17 cellular contexts compared by ENCODE assay signal in genomic region chr11:35344990-35345655, GRCh38.
DNase-seq lines count a peak whose midpoint lies in the region; ATAC-seq and TF ChIP-seq lines count a peak whose summit lies in the region.
"Had no signal": no experiment of that assay in that cellular context is flagged by ENCODE, and none has a peak within 500 bp of the region (broad histone marks: within the 10 kb centered on the region; RNA-seq: fewer than 3 reads in every experiment).

No MANE protein-coding gene starts in this region.

- no peaks in the 10 kb centered on the region for H3K9me3 Mint-ChIP-seq in activated naive CD8-positive, alpha-beta T cell treated with anti-CD3 and anti-CD28 coated beads, Interleukin-2, amount 10 ng/mL, durations not matched to agents 7 days and 5 days
- H3K9me3 Mint-ChIP-seq in activated naive CD8-positive, alpha-beta T cell treated with anti-CD3 and anti-CD28 coated beads, Interleukin-2, amount 50 U/mL, for 24 hours, result no peaks in the 10 kb centered on the region

- intact Hi-C loops in spleen (cut with DNase I; ENCODE audit: low total_unique reads), result no loop called here

- H2AFZ ChIP-seq in hepatocyte, result no peak overlapping the region

- H4K20me1 ChIP-seq in hepatocyte (ENCODE audit: insufficient read depth, poor library complexity, severe bottlenecking), result no peaks in the 10 kb centered on the region

- no peak overlapping the region for H3K4me3 ChIP-seq in hepatocyte
- no peak overlapping the region for H3K4me3 ChIP-seq in spleen
- H3K4me3 ChIP-seq: cardiac muscle cell, psoas muscle, tibial artery had no signal

- no peak for TF ChIP-seq CTCF in hepatocyte (IDR thresholded peaks at IDR 0.05; ENCODE audit: poor library complexity)
- TF ChIP-seq CTCF in spleen (IDR thresholded peaks at IDR 0.05 in 8 of 11, conservative IDR thresholded peaks at IDR 0.05 in 3 of 11), result no peak

- H3K4me2 ChIP-seq in hepatocyte, result no peak overlapping the region

- ATAC-seq in activated naive CD8-positive, alpha-beta T cell treated with anti-CD3 and anti-CD28 coated beads, Interleukin-2, amount 10 ng/mL, durations not matched to agents 7 days and 5 days (ENCODE audit: low read depth), result no peak
- no peak for ATAC-seq in activated naive CD8-positive, alpha-beta T cell treated with anti-CD3 and anti-CD28 coated beads, Interleukin-2, amount 50 U/mL, for 24 hours
- ATAC-seq: activated naive CD4-positive, alpha-beta T cell treated with anti-CD3 and anti-CD28 coated beads, Interleukin-2, amount 50 U/mL, for 72 hours had no signal

- H3K9me3 ChIP-seq in hepatocyte (ENCODE audit: low read depth), result no peaks in the 10 kb centered on the region
- no peaks in the 10 kb centered on the region for H3K9me3 ChIP-seq in spleen
- H3K9me3 ChIP-seq: psoas muscle, tibial artery had no signal

- H3K4me3 Mint-ChIP-seq in activated naive CD8-positive, alpha-beta T cell treated with anti-CD3 and anti-CD28 coated beads, Interleukin-2, amount 10 ng/mL, durations not matched to agents 7 days and 5 days, result no peak overlapping the region
- H3K4me3 Mint-ChIP-seq in activated naive CD8-positive, alpha-beta T cell treated with anti-CD3 and anti-CD28 coated beads, Interleukin-2, amount 50 U/mL, for 24 hours, result no peak overlapping the region

- H3K4me1 ChIP-seq in hepatocyte (ENCODE audit: insufficient read depth), result peaks cover 11% of the 10 kb centered on the region
- H3K4me1 ChIP-seq in spleen, result peaks cover 0 to 36% (median 8%) of the 10 kb centered on the region in 6 donors

- no peaks in the 10 kb centered on the region for H3K27me3 Mint-ChIP-seq in activated naive CD8-positive, alpha-beta T cell treated with anti-CD3 and anti-CD28 coated beads, Interleukin-2, amount 10 ng/mL, durations not matched to agents 7 days and 5 days
- H3K27me3 Mint-ChIP-seq in activated naive CD8-positive, alpha-beta T cell treated with anti-CD3 and anti-CD28 coated beads, Interleukin-2, amount 50 U/mL, for 24 hours, result peaks cover 2% of the 10 kb centered on the region

- no peak for DNase-seq in activated naive CD8-positive, alpha-beta T cell treated with anti-CD3 and anti-CD28 coated beads, Interleukin-2, amount 10 ng/mL, durations not matched to agents 7 days and 5 days
- DNase-seq in activated naive CD8-positive, alpha-beta T cell treated with anti-CD3 and anti-CD28 coated beads, Interleukin-2, amount 50 U/mL, for 24 hours, result no peak
- DNase-seq in NOMO-1 (lab: John Stamatoyannopoulos, UW; ENCODE audit: unreplicated experiment in 2 of 2) (peak; percentile 42 to 51), hepatocyte (ENCODE audit: low spot score) (peak; percentile 8), spleen (peak; percentile 74), SW480 (ENCODE audit: low spot score) (no peak), NCI-H1105 (lab: John Stamatoyannopoulos, UW) (no peak), NCI-H2171 (lab: John Stamatoyannopoulos, UW) (no peak)
- DNase-seq: foreskin melanocyte, KBM-7, NCI-H1694 treated with DMSO at 0.1 percent for 48 hours, NCI-H524 treated with DMSO at 0.1 percent for 48 hours, SHP77 treated with DMSO at 0.1 percent for 48 hours had no signal

- no peaks in the 10 kb centered on the region for H3K27me3 ChIP-seq in hepatocyte
- no peaks in the 10 kb centered on the region for H3K27me3 ChIP-seq in spleen (replicated peaks in 1 of 7)
- H3K27me3 ChIP-seq: cardiac muscle cell, tibial artery had no signal

- 57% methylated on average over 8 of the region's 8 CpGs for WGBS in hepatocyte (ENCODE audit: low lambda C conversion rate, missing lambda C conversion rate)
- 30 to 81% (median 62%) methylated on average over 8 of the region's 8 CpGs for WGBS in spleen, 5 donors

- no peaks in the 10 kb centered on the region for H3K79me2 ChIP-seq in hepatocyte

- H3K4me1 Mint-ChIP-seq in activated naive CD8-positive, alpha-beta T cell treated with anti-CD3 and anti-CD28 coated beads, Interleukin-2, amount 10 ng/mL, durations not matched to agents 7 days and 5 days, result peaks cover 40% of the 10 kb centered on the region
- peaks cover 40% of the 10 kb centered on the region for H3K4me1 Mint-ChIP-seq in activated naive CD8-positive, alpha-beta T cell treated with anti-CD3 and anti-CD28 coated beads, Interleukin-2, amount 50 U/mL, for 24 hours

- H3K27ac Mint-ChIP-seq in activated naive CD8-positive, alpha-beta T cell treated with anti-CD3 and anti-CD28 coated beads, Interleukin-2, amount 10 ng/mL, durations not matched to agents 7 days and 5 days, result peak overlapping the region; percentile 74
- no peak overlapping the region for H3K27ac Mint-ChIP-seq in activated naive CD8-positive, alpha-beta T cell treated with anti-CD3 and anti-CD28 coated beads, Interleukin-2, amount 50 U/mL, for 24 hours

- H3K27ac ChIP-seq in hepatocyte, result no peak overlapping the region
- H3K27ac ChIP-seq in spleen, result peak overlapping the region in 2 of 8 donors; percentile 4 to 18
- H3K27ac ChIP-seq: cardiac muscle cell, psoas muscle, tibial artery had no signal

- no peak for TF ChIP-seq POLR2A in spleen (IDR thresholded peaks at IDR 0.05)

- H3K9me2 ChIP-seq in hepatocyte (replicated peaks; ENCODE audit: insufficient read depth), result no peaks in the 10 kb centered on the region

- H3K36me3 ChIP-seq in hepatocyte (replicated peaks; ENCODE audit: insufficient read depth, low read depth) (no peaks in the 10 kb centered on the region), spleen (no peaks in the 10 kb centered on the region)
- H3K36me3 ChIP-seq: cardiac muscle cell, tibial artery had no signal

- peaks cover 6% of the 10 kb centered on the region for H3K36me3 Mint-ChIP-seq in activated naive CD8-positive, alpha-beta T cell treated with anti-CD3 and anti-CD28 coated beads, Interleukin-2, amount 10 ng/mL, durations not matched to agents 7 days and 5 days
- H3K36me3 Mint-ChIP-seq in activated naive CD8-positive, alpha-beta T cell treated with anti-CD3 and anti-CD28 coated beads, Interleukin-2, amount 50 U/mL, for 24 hours (ENCODE audit: low read depth), result no peaks in the 10 kb centered on the region

- POLR2A ChIA-PET in activated naive CD8-positive, alpha-beta T cell treated with anti-CD3 and anti-CD28 coated beads, Interleukin-2, amount 10 ng/mL, durations not matched to agents 7 days and 5 days (lab: Charles Lee), result no interaction called here

Comparison
In these comparisons a context has a peak if more than half of its experiments do, and no peak if none do; other contexts are left out.
1. DNase-seq: peak in NOMO-1 (2 of 2), hepatocyte (single experiment) and spleen (single experiment); none in activated naive CD8-positive, alpha-beta T cell treated with anti-CD3 and anti-CD28 coated beads, Interleukin-2, amount 10 ng/mL, durations not matched to agents 7 days and 5 days (single experiment), activated naive CD8-positive, alpha-beta T cell treated with anti-CD3 and anti-CD28 coated beads, Interleukin-2, amount 50 U/mL, for 24 hours (single experiment), SW480 (single experiment), NCI-H1105 (single experiment) and NCI-H2171 (single experiment).